Comparison of ENCODE assay signal across 8 cellular contexts in genomic region chr1:30379684-30380624, GRCh38.
DNase-seq lines count a peak whose midpoint lies in the region; ATAC-seq, FAIRE-seq and TF ChIP-seq lines count a peak whose summit lies in the region.

No MANE protein-coding gene starts in this region.

- H3F3A ChIP-seq in GM23338 (replicated peaks; ENCODE audit: low read depth) = no peaks in the 10 kb centered on the region

- no peaks in the 10 kb centered on the region for H3K9me2 ChIP-seq in GM23338 (ENCODE audit: insufficient read depth)

- H3K27ac ChIP-seq in GM23338 (ENCODE audit: low read depth) (no peak overlapping the region), HepG2 (ENCODE audit: extremely low read length, insufficient read depth, low read length) (no peak overlapping the region)

- no peak overlapping the region for H3K4me3 Mint-ChIP-seq in GM23338
- H3K4me3 Mint-ChIP-seq in activated CD4-positive, alpha-beta T cell treated with anti-CD3 and anti-CD28 coated beads for 36 hours = no peak overlapping the region

- H3K4me2 ChIP-seq in GM23338 = no peak overlapping the region
- H3K4me2 ChIP-seq in HepG2 (ENCODE audit: low read depth, low read length) = peak overlapping the region; percentile 61

- in situ Hi-C loops in HepG2 (cut with HindIII; ENCODE audit: extremely low pct_ligation_motif_present, low pct_unique_long_range_greater_than_20kb) = no loop called here

- TF ChIP-seq RAD21 in HepG2 (CRISPR knock-in tag; IDR thresholded peaks at IDR 0.05) = no peak

- CTCF ChIA-PET in BJ (lab: Yijun Ruan, JAX) = interaction anchor here (0.5 to 3.7 kb wide), 47 partner anchors 9 to 1280 kb away, joined by 3 to 34 read pairs (median 5); no protein-coding TSS in a partner anchor
- CTCF ChIA-PET in activated CD4-positive, alpha-beta T cell treated with anti-CD3 and anti-CD28 coated beads for 36 hours (lab: Charles Lee) = interaction anchor here (0.6 to 2.5 kb wide), 22 partner anchors 10 to 991 kb away, joined by 3 to 9 read pairs (median 4); no protein-coding TSS in a partner anchor
- CTCF ChIA-PET in HepG2 (lab: Yijun Ruan, JAX; ENCODE audit: low intra/inter-chr PET ratio, low total read pairs) = interaction anchor here (1.3 to 1.4 kb wide), 2 partner anchors 587 to 1144 kb away, joined by 4 to 7 read pairs; partner anchors contain the start of gene PTPRU

- no peak overlapping the region for H3K9ac ChIP-seq in HepG2 (ENCODE audit: insufficient read depth, low read depth, low read length)

- H3K4me3 ChIP-seq in BJ (ENCODE audit: low read depth, low read length) (no peak overlapping the region), GM23338 (no peak overlapping the region), HepG2 (replicated peaks in 1 of 3; ENCODE audit: insufficient read depth in 1 of 3, low read depth in 2 of 3, low read length in 3 of 3) (peak overlapping the region in 1 of 3 experiments; percentile 36; a peak in 1 of 6 replicates)

- POLR2A ChIA-PET in BJ (lab: Charles Lee) (interaction anchor here (0.6 kb wide), 1 partner anchor 474 kb away, joined by 3 read pairs; no protein-coding TSS in a partner anchor), HepG2 (lab: Yijun Ruan, JAX) (no interaction called here)
- POLR2A ChIA-PET in activated CD4-positive, alpha-beta T cell treated with anti-CD3 and anti-CD28 coated beads for 36 hours (lab: Charles Lee) = no interaction called here

- H3K79me2 ChIP-seq in GM23338 (replicated peaks; ENCODE audit: insufficient read depth) (no peaks in the 10 kb centered on the region), HepG2 (ENCODE audit: insufficient read depth, low read length) (no peaks in the 10 kb centered on the region)

- H3K4me1 Mint-ChIP-seq in GM23338 = peaks cover 3% of the 10 kb centered on the region; the same call in 2 of the 3 replicates
- H3K4me1 Mint-ChIP-seq in activated CD4-positive, alpha-beta T cell treated with anti-CD3 and anti-CD28 coated beads for 36 hours = peaks cover 2% of the 10 kb centered on the region

- no peaks in the 10 kb centered on the region for H3K9me3 Mint-ChIP-seq in GM23338
- H3K9me3 Mint-ChIP-seq in activated CD4-positive, alpha-beta T cell treated with anti-CD3 and anti-CD28 coated beads for 36 hours (ENCODE audit: low read depth) = no peaks in the 10 kb centered on the region

- H3K36me3 Mint-ChIP-seq in GM23338 (ENCODE audit: low read depth) = no peaks in the 10 kb centered on the region
- no peaks in the 10 kb centered on the region for H3K36me3 Mint-ChIP-seq in activated CD4-positive, alpha-beta T cell treated with anti-CD3 and anti-CD28 coated beads for 36 hours (ENCODE audit: low read depth)

- no peaks in the 10 kb centered on the region for H3K9me3 ChIP-seq in HepG2 (ENCODE audit: low read length)

- ATAC-seq in GM23338 = peak; percentile 89
- peak; percentile 53 for ATAC-seq in activated CD4-positive, alpha-beta T cell treated with anti-CD3 and anti-CD28 coated beads for 36 hours
- ATAC-seq in HepG2 = peak; percentile 96
- ATAC-seq in HG02840 (IDR thresholded peaks at IDR 0.05; ENCODE audit: low FRiP score, unreplicated experiment) = no peak

- DNase-seq in BJ (ENCODE audit: low read depth) (peak; percentile 26), GM23338 (ENCODE audit: low spot score) (peak; percentile 92), NCI-H2227 (lab: John Stamatoyannopoulos, UW; ENCODE audit: unreplicated experiment) (peak; percentile 89), ecto neural progenitor cell (ENCODE audit: low spot score) (peak; percentile 66), HepG2 (ENCODE audit: low spot score) (peak; percentile 49)
- peak; percentile 59 for DNase-seq in activated CD4-positive, alpha-beta T cell treated with anti-CD3 and anti-CD28 coated beads for 36 hours
- peak; percentile 11 to 32 (median 19) for DNase-seq in stimulated activated CD4-positive, alpha-beta T cell treated with anti-CD3 and anti-CD28 coated beads, TNF-alpha, amount 100 ng/mL, for 24 hours (ENCODE audit: low read depth in 3 of 3)

- H3K4me1 ChIP-seq in GM23338 (ENCODE audit: insufficient read depth) = no peaks in the 10 kb centered on the region
- H3K4me1 ChIP-seq in HepG2 (ENCODE audit: insufficient read depth, low read length) = peaks cover 14% of the 10 kb centered on the region

- BruUV-seq in HepG2 (replicated peaks; lab: Mats Ljungman, UMichigan) = no TSS peak

- no peak for TF ChIP-seq POLR2A in HepG2 (IDR thresholded peaks at IDR 0.05; ENCODE audit: insufficient read depth in 1 of 2, low read depth in 2 of 2, low read length in 2 of 2)

- no peak overlapping the region for H3K27ac Mint-ChIP-seq in GM23338
- H3K27ac Mint-ChIP-seq in activated CD4-positive, alpha-beta T cell treated with anti-CD3 and anti-CD28 coated beads for 36 hours = no peak overlapping the region

- 14% methylated on average over 11 of the region's 13 CpGs for WGBS in HepG2 (ENCODE audit: low lambda C conversion rate)

- no peaks in the 10 kb centered on the region for H4K20me1 ChIP-seq in GM23338 (replicated peaks; ENCODE audit: insufficient read depth)
- no peaks in the 10 kb centered on the region for H4K20me1 ChIP-seq in HepG2 (ENCODE audit: insufficient read depth, low read length)

- peak; percentile 72 for FAIRE-seq in HepG2 (lab: Jason Lieb, UNC)

- intact Hi-C loops in activated CD4-positive, alpha-beta T cell treated with anti-CD3 and anti-CD28 coated beads for 36 hours (cut with DNase I, micrococcal nuclease) = loop anchor here (1.0 to 2.0 kb wide), 4 partner anchors 328 to 1144 kb away; partner anchors contain the start of gene PTPRU (in 1 of the 2)
- intact Hi-C loops in HepG2 (cut with micrococcal nuclease; ENCODE audit: unreplicated experiment) = no loop called here

- H3K36me3 ChIP-seq in BJ (ENCODE audit: control insufficient read depth, insufficient read depth, low read length) (no peaks in the 10 kb centered on the region), GM23338 (ENCODE audit: insufficient read depth) (no peaks in the 10 kb centered on the region), HepG2 (replicated peaks in 1 of 2; ENCODE audit: control insufficient read depth in 1 of 2, insufficient read depth in 2 of 2, low read length in 2 of 2) (no peaks in the 10 kb centered on the region)

- TF ChIP-seq EP300 in HepG2 (IDR thresholded peaks at IDR 0.05; ENCODE audit: low read depth in 2 of 2, low read length in 2 of 2) (no peak), HepG2 (CRISPR knock-in tag; IDR thresholded peaks at IDR 0.05; ENCODE audit: borderline replicate concordance) (no peak)

- TF ChIP-seq CTCF in BJ (IDR thresholded peaks at IDR 0.05; ENCODE audit: insufficient read depth, low read depth, low read length) (peak; percentile 85), GM23338 (conservative IDR thresholded peaks at IDR 0.05; ENCODE audit: low read depth in 2 of 2) (peak; percentile 78 to 93), HepG2 (CRISPR knock-in tag; IDR thresholded peaks at IDR 0.05) (peak; percentile 83)

- H3K27me3 ChIP-seq in BJ (ENCODE audit: control insufficient read depth, insufficient read depth, low read length) (peaks cover 1% of the 10 kb centered on the region), GM23338 (ENCODE audit: insufficient read depth) (no peaks in the 10 kb centered on the region), HepG2 (ENCODE audit: control insufficient read depth in 1 of 2, insufficient read depth in 2 of 2, low read length in 2 of 2) (peaks cover 0 to 3% of the 10 kb centered on the region in 2 experiments; a peak in 1 of 5 replicates)

- peaks cover 3% of the 10 kb centered on the region for H3K27me3 Mint-ChIP-seq in GM23338 (ENCODE audit: insufficient read depth, low read depth, poor library complexity)
- H3K27me3 Mint-ChIP-seq in activated CD4-positive, alpha-beta T cell treated with anti-CD3 and anti-CD28 coated beads for 36 hours = peaks cover 6% of the 10 kb centered on the region

- H2AFZ ChIP-seq in GM23338 (0 out of 2 replicates have a peak overlapping the region, but pooled peaks have one; percentile 28), HepG2 (ENCODE audit: low read length) (no peak overlapping the region)

TF ChIP-seq in GM23338, 12 proteins besides CTCF, POLR2A, EP300 and RAD21 (continues in another document):
- TF ChIP-seq ZNF331 (CRISPR knock-in tag; IDR thresholded peaks at IDR 0.05; ENCODE audit: low read depth) = no peak
- no peak for TF ChIP-seq EZH2phosphoT487 (IDR thresholded peaks at IDR 0.05; ENCODE audit: unreplicated experiment)

TF ChIP-seq in HepG2, 621 proteins besides CTCF, POLR2A, EP300 and RAD21 (continues in another document):
- TF ChIP-seq ELF1 (CRISPR knock-in tag; IDR thresholded peaks at IDR 0.05) (peak; percentile 39; the same call in 1 of the 2 replicates), ZNF501 (CRISPR knock-in tag; IDR thresholded peaks at IDR 0.05) (peak; percentile 59; the same call in 1 of the 2 replicates), ERF (CRISPR knock-in tag; IDR thresholded peaks at IDR 0.05) (0 out of 2 replicates have a peak, but pooled peaks have one; percentile 18), ZNF567 (CRISPR knock-in tag; IDR thresholded peaks at IDR 0.05; ENCODE audit: borderline replicate concordance) (0 out of 2 replicates have a peak, but pooled peaks have one; percentile 20)
- TF ChIP-seq, protein P1, sequence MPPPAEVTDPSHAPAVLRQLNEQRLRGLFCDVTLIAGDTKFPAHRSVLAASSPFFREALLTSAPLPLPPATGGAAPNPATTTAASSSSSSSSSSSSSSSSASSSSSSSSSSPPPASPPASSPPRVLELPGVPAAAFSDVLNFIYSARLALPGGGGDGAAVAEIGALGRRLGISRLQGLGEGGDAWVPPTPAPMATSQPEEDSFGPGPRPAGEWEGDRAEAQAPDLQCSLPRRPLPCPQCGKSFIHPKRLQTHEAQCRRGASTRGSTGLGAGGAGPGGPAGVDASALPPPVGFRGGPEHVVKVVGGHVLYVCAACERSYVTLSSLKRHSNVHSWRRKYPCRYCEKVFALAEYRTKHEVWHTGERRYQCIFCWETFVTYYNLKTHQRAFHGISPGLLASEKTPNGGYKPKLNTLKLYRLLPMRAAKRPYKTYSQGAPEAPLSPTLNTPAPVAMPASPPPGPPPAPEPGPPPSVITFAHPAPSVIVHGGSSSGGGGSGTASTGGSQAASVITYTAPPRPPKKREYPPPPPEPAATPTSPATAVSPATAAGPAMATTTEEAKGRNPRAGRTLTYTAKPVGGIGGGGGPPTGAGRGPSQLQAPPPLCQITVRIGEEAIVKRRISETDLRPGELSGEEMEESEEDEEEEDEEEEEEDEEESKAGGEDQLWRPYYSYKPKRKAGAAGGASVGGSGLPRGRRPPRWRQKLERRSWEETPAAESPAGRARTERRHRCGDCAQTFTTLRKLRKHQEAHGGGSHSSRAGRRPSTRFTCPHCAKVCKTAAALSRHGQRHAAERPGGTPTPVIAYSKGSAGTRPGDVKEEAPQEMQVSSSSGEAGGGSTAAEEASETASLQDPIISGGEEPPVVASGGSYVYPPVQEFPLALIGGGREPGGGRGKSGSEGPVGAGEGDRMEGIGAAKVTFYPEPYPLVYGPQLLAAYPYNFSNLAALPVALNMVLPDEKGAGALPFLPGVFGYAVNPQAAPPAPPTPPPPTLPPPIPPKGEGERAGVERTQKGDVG (CRISPR knock-in tag; IDR thresholded peaks at IDR 0.05; ENCODE audit: borderline replicate concordance) = no peak

Comparison
In these comparisons a context has a peak if more than half of its experiments do, and no peak if none do; other contexts are left out.
1. DNase-seq: peak in every context shown above with its lines; median percentile 92 in GM23338; 89 in NCI-H2227; 66 in ecto neural progenitor cell; 59 in activated CD4-positive, alpha-beta T cell treated with anti-CD3 and anti-CD28 coated beads for 36 hours; 49 in HepG2; 26 in BJ; 19 in stimulated activated CD4-positive, alpha-beta T cell treated with anti-CD3 and anti-CD28 coated beads, TNF-alpha, amount 100 ng/mL, for 24 hours.